In the genomic region with DNA sequence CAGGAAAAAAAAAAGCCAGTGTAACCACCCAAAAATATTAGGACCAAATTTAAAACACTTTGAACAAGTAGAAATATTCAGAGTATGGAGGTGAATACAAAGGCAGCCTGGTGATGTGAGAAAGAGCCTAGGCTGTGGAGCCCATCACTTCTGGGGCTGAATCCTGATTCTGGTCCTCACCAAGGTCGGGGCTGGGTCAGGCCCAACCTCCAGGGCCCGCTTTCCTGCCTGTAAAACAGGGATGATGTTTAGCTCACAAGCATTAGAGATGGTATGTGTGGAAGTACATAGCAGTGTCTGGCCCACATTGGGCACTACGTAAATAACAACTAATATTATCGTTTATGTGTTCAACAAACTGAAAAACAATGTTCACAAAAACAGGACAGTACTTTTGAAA, we compare ENCODE assay signal across 25 cellular contexts.
"Had no signal": no experiment of that assay in that cellular context is flagged by ENCODE, and none has a peak within 500 bp of the region (broad histone marks: within the 10 kb centered on the region; RNA-seq: fewer than 3 reads in every experiment).

No MANE protein-coding gene starts in this region.

- H3K4me3 Mint-ChIP-seq: endodermal cell; memory B cell; naive thymus-derived CD4-positive, alpha-beta T cell; nephron progenitor cell; stimulated activated naive B cell treated with anti-CD40 and anti-IgM and Interleukin-4, amounts not matched to agents 10 μg/mL and 1 μg/mL and 100 μg/mL, for 72 hours; stimulated activated naive CD8-positive, alpha-beta T cell treated with anti-CD3 and anti-CD28 coated beads, Interleukin-15, amount 100 ng/mL, for 72 hours had no signal

- H3K27ac ChIP-seq: foreskin keratinocyte, left ventricle myocardium inferior, lower lobe of right lung, right atrium auricular region, sigmoid colon, skin epidermis, testis, tibial nerve, upper lobe of right lung, vagina had no signal

- H3K27me3 Mint-ChIP-seq: memory B cell; stimulated activated naive B cell treated with anti-CD40 and anti-IgM and Interleukin-4, amounts not matched to agents 10 μg/mL and 1 μg/mL and 100 μg/mL, for 72 hours; stimulated activated naive CD8-positive, alpha-beta T cell treated with anti-CD3 and anti-CD28 coated beads, Interleukin-15, amount 100 ng/mL, for 72 hours had no signal

- H3K4me3 ChIP-seq: left ventricle myocardium inferior, lower lobe of right lung, right atrium auricular region, sigmoid colon, skin epidermis, testis, tibial nerve, upper lobe of right lung, vagina had no signal

- H3K9me3 ChIP-seq: left ventricle myocardium inferior, lower lobe of right lung, right atrium auricular region, sigmoid colon, testis, tibial nerve, upper lobe of right lung, vagina had no signal

- H3K27ac Mint-ChIP-seq: endodermal cell; memory B cell; naive thymus-derived CD4-positive, alpha-beta T cell; nephron progenitor cell; stimulated activated naive B cell treated with anti-CD40 and anti-IgM and Interleukin-4, amounts not matched to agents 10 μg/mL and 1 μg/mL and 100 μg/mL, for 72 hours had no signal

- H3K4me1 ChIP-seq: foreskin keratinocyte, left ventricle myocardium inferior, right atrium auricular region, testis, tibial nerve, upper lobe of right lung, vagina had no signal

- H3K4me1 Mint-ChIP-seq: endodermal cell; stimulated activated naive CD8-positive, alpha-beta T cell treated with anti-CD3 and anti-CD28 coated beads, Interleukin-15, amount 100 ng/mL, for 72 hours had no signal

- ATAC-seq: foreskin keratinocyte; left cardiac atrium; lower lobe of right lung; naive thymus-derived CD4-positive, alpha-beta T cell; stimulated activated naive B cell treated with anti-CD40 and anti-IgM and Interleukin-4, amounts not matched to agents 10 μg/mL and 1 μg/mL and 100 μg/mL, for 72 hours; stimulated activated naive CD8-positive, alpha-beta T cell treated with anti-CD3 and anti-CD28 coated beads, Interleukin-15, amount 100 ng/mL, for 72 hours; upper lobe of right lung had no signal

- DNase-seq: dermis blood vessel endothelial cell; effector CD4-positive, alpha-beta T cell; erythroblast; foreskin keratinocyte; kidney; left cardiac atrium; left ventricle myocardium inferior; lower lobe of right lung; naive thymus-derived CD4-positive, alpha-beta T cell; nephron progenitor cell; posterior cingulate gyrus; sigmoid colon; stimulated activated CD4-positive, alpha-beta T cell treated with anti-CD3 and anti-CD28 coated beads, Interleukin-2, amount 100 ng/mL, for 24 hours; stimulated activated CD4-positive, alpha-beta T cell treated with anti-CD3 and anti-CD28 coated beads, Interleukin-4, amount 100 ng/mL, for 4 hours; stimulated activated naive B cell treated with anti-CD40 and anti-IgM and Interleukin-4, amounts not matched to agents 10 μg/mL and 1 μg/mL and 100 μg/mL, for 72 hours; stimulated activated naive CD8-positive, alpha-beta T cell treated with anti-CD3 and anti-CD28 coated beads, Interleukin-15, amount 100 ng/mL, for 72 hours; testis; upper lobe of right lung had no signal

- H3K27me3 ChIP-seq: foreskin keratinocyte, right atrium auricular region, sigmoid colon, testis, tibial nerve, upper lobe of right lung, vagina had no signal

- H3K9me3 Mint-ChIP-seq: endodermal cell; memory B cell; naive thymus-derived CD4-positive, alpha-beta T cell; nephron progenitor cell; stimulated activated naive B cell treated with anti-CD40 and anti-IgM and Interleukin-4, amounts not matched to agents 10 μg/mL and 1 μg/mL and 100 μg/mL, for 72 hours; stimulated activated naive CD8-positive, alpha-beta T cell treated with anti-CD3 and anti-CD28 coated beads, Interleukin-15, amount 100 ng/mL, for 72 hours had no signal

- FAIRE-seq: endothelial cell of umbilical vein, kidney had no signal
